In genomic region chr3:60798456-60798855, GRCh38 we compare ENCODE assay signal across 26 cellular contexts.
"Had no signal": no experiment of that assay in that cellular context is flagged by ENCODE, and none has a peak within 500 bp of the region (broad histone marks: within the 10 kb centered on the region; RNA-seq: fewer than 3 reads in every experiment).

No MANE protein-coding gene starts in this region.

- DNase-seq: activated B cell treated with CpG ODN at 0.5 μM for 24 hours; activated CD4-positive, alpha-beta T cell treated with anti-CD3 and anti-CD28 coated beads for 48 hours; activated CD4-positive, alpha-beta T cell treated with anti-CD3 and anti-CD28 coated beads, Interleukin-2, amount 50 U/mL, for 1 hour; activated CD4-positive, alpha-beta T cell treated with anti-CD3 and anti-CD28 coated beads, Interleukin-2, amount 50 U/mL, for 48 hours; activated CD8-positive, alpha-beta memory T cell treated with anti-CD3 and anti-CD28 coated beads for 24 hours; activated CD8-positive, alpha-beta T cell treated with anti-CD3 and anti-CD28 coated beads for 36 hours; activated effector memory CD4-positive, alpha-beta T cell treated with Interleukin-2 at 50 U/mL for 16 hours; activated gamma-delta T cell treated with Interleukin-2 at 50 U/mL for 16 hours; activated naive CD4-positive, alpha-beta T cell treated with anti-CD3 and anti-CD28 coated beads, Interleukin-2, amount 50 U/mL, for 16 hours; activated naive CD4-positive, alpha-beta T cell treated with Interleukin-2 at 50 U/mL for 16 hours; activated T-cell treated with anti-CD3 and anti-CD28 coated beads, Interleukin-2, amount 50 U/mL, for 4 hours; amniotic stem cell; anterior cingulate cortex; brain microvascular endothelial cell; dermis blood vessel endothelial cell; effector CD4-positive, alpha-beta T cell; effector memory CD8-positive, alpha-beta T cell; erythroblast; foreskin keratinocyte; heart right ventricle; T-helper 17 cell; T1000; WERI-Rb-1 had no signal

- ATAC-seq: activated CD4-positive, CD25-positive, alpha-beta regulatory T cell treated with anti-CD3 and anti-CD28 coated beads, Interleukin-2, amount 50 U/mL, for 24 hours; activated CD8-positive, alpha-beta T cell treated with anti-CD3 and anti-CD28 coated beads for 36 hours; activated T-cell treated with anti-CD3 and anti-CD28 coated beads, Interleukin-2, amount 50 U/mL, for 4 hours; activated T-helper 17 cell treated with anti-CD3 and anti-CD28 coated beads, Interleukin-2, amount 50 U/mL, for 72 hours; effector memory CD8-positive, alpha-beta T cell; foreskin keratinocyte; gastroesophageal sphincter; heart right ventricle; T-helper 17 cell had no signal
